ENCODE assay signal across 8 cellular contexts in the genomic region with DNA sequence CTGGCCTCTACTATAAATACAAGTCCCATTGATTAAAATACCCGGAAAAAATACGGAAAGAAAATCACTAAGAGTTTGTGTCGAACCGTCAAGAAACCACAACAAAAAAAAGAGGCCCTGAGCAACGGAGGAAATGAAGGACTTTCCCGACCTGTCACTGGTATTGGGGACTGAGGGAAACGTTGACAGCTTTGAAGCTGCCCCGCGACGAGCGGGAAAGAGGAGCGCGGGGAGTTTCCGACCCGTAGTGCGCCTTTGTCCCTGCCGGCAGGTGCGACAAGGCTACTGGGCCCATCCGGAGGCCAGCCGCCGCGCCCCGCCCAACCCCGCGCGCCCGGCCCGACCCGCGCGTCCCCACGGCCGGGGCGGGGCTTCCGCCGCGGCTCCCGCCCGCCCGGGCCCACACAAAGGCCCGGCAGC. TPM values are rescaled to one million over a fixed set of nuclear protein-coding genes. Genes with fewer than 3 reads are reported as not detected.
DNase-seq lines count a peak whose midpoint lies in the region; ATAC-seq and TF ChIP-seq lines count a peak whose summit lies in the region.

No MANE protein-coding gene starts in this region.

- peak; percentile 70 for ATAC-seq in HG02571 (IDR thresholded peaks at IDR 0.05; ENCODE audit: unreplicated experiment)
- ATAC-seq in left cardiac atrium: peak; percentile 96

- peak overlapping the region; percentile 72 for H2AFZ ChIP-seq in SU-DHL-6 (ENCODE audit: low read depth, low read length, severe bottlenecking)

- H3K4me2 ChIP-seq in SU-DHL-6 (ENCODE audit: low read depth, low read length, poor library complexity, severe bottlenecking): peak overlapping the region; percentile 94

- H3K27me3 ChIP-seq in SU-DHL-6 (ENCODE audit: low read length): no peaks in the 10 kb centered on the region

- no peaks in the 10 kb centered on the region for H3K4me1 ChIP-seq in urinary bladder (ENCODE audit: insufficient read depth)

- H3K9me3 Mint-ChIP-seq in progenitor cell of endocrine pancreas (ENCODE audit: low read depth): no peaks in the 10 kb centered on the region

- peak overlapping the region; percentile 90 for H3K4me3 Mint-ChIP-seq in progenitor cell of endocrine pancreas (ENCODE audit: low read depth)

- TF ChIP-seq CTCF in GM12864 (IDR thresholded peaks at IDR 0.05; ENCODE audit: low read depth, low read length, missing control alignments): no peak
- TF ChIP-seq CTCF in SU-DHL-6 (IDR thresholded peaks at IDR 0.05; ENCODE audit: insufficient read depth, low read length, poor library complexity, severe bottlenecking): no peak
- no peak for TF ChIP-seq CTCF in progenitor cell of endocrine pancreas (IDR thresholded peaks at IDR 0.05; ENCODE audit: unreplicated experiment)

- no peaks in the 10 kb centered on the region for H3K9me2 ChIP-seq in SU-DHL-6 (replicated peaks; ENCODE audit: insufficient read depth, low read length)

- H3K27ac ChIP-seq in SU-DHL-6 (ENCODE audit: low read depth, low read length) (peak overlapping the region; percentile 83), adipose tissue (ENCODE audit: low read depth, low read length) (peak overlapping the region; percentile 88), urinary bladder (ENCODE audit: low read depth) (peak overlapping the region; percentile 99)

- H3K4me3 ChIP-seq in GM12864 (ENCODE audit: low read depth, low read length) (peak overlapping the region; percentile 88), SU-DHL-6 (ENCODE audit: insufficient read depth, low read length, poor library complexity, severe bottlenecking) (peak overlapping the region; percentile 99), urinary bladder (ENCODE audit: low read depth, low read length) (peak overlapping the region; percentile 62)

- H3K27me3 Mint-ChIP-seq in progenitor cell of endocrine pancreas: no peaks in the 10 kb centered on the region

- 0% methylated on average over 24 to 41 of the region's 41 CpGs for whole genome bisulfite sequencing in adipose tissue, 3 donors
- WGBS in urinary bladder: 0% methylated on average over 41 of the region's 41 CpGs

- peak overlapping the region; percentile 97 for H3K27ac Mint-ChIP-seq in progenitor cell of endocrine pancreas

- DNase-seq in GM12864 (ENCODE audit: low read depth): peak; percentile 66
- DNase-seq in NCI-H1048 (lab: John Stamatoyannopoulos, UW): peak; percentile 80
- peak; percentile 80 for DNase-seq in left cardiac atrium
- DNase-seq in progenitor cell of endocrine pancreas (ENCODE audit: low spot score, unreplicated experiment): peak; percentile 69

- intact Hi-C loops in left cardiac atrium (cut with DNase I): loop anchor here (2.0 to 10.0 kb wide), 3 partner anchors 20 to 230 kb away; a partner anchor contains a TSS

- peaks cover 40% of the 10 kb centered on the region for H3K4me1 Mint-ChIP-seq in progenitor cell of endocrine pancreas (ENCODE audit: low read depth)

- peak overlapping the region; percentile 80 for H3K9ac ChIP-seq in SU-DHL-6 (ENCODE audit: low read length)

- peaks cover 37% of the 10 kb centered on the region for H3K36me3 ChIP-seq in SU-DHL-6 (ENCODE audit: low read length)
- H3K36me3 ChIP-seq in urinary bladder (ENCODE audit: insufficient read depth): peaks cover 4% of the 10 kb centered on the region

- no peaks in the 10 kb centered on the region for H3K9me3 ChIP-seq in SU-DHL-6 (ENCODE audit: insufficient read depth, low read length)

- H3F3A ChIP-seq in SU-DHL-6 (ENCODE audit: insufficient read depth): peaks cover 5% of the 10 kb centered on the region; the same call in 1 of the 2 replicates

- peaks cover 82% of the 10 kb centered on the region for H3K79me2 ChIP-seq in SU-DHL-6 (ENCODE audit: insufficient read depth, low read length)

- no peaks in the 10 kb centered on the region for H4K20me1 ChIP-seq in SU-DHL-6 (ENCODE audit: low read depth, low read length)

- peaks cover 13% of the 10 kb centered on the region for H3K36me3 Mint-ChIP-seq in progenitor cell of endocrine pancreas (ENCODE audit: insufficient read depth)

RNA-seq across cellular contexts. Expression of a gene that starts 0.4 kb away (rescaled TPM):
- polyA plus RNA-seq in adipose tissue (10 to 100 TPM in 2 of 3 donors, 1 to 10 TPM in 1; 8.1 to 20.9 (median 15.3) TPM), urinary bladder (25.1 TPM)
- total RNA-seq in left cardiac atrium (10 to 100 TPM; 50.7 to 54.4 TPM), progenitor cell of endocrine pancreas (128 and 131 TPM in 2 replicates), urinary bladder (125 TPM)

RNA-seq across cellular contexts. Expression of a gene that starts 0.5 kb away (rescaled TPM):
- polyA plus RNA-seq in adipose tissue (10 to 100 TPM; 46.8 to 87.4 (median 67.3) TPM), urinary bladder (47.0 TPM)
- total RNA-seq in left cardiac atrium (10 to 100 TPM; 30.2 to 61.2 TPM), progenitor cell of endocrine pancreas (85.9 and 94.0 TPM in 2 replicates), urinary bladder (163 TPM)

RNA-seq across cellular contexts. Expression of a gene that starts 20.3 kb away (rescaled TPM):
- 10 to 100 TPM; 23.5 to 35.5 (median 30.4) TPM for polyA plus RNA-seq in adipose tissue
- 10 to 100 TPM; 31.3 to 37.6 TPM for total RNA-seq in left cardiac atrium
- 76.4 and 79.8 TPM in 2 replicates for total RNA-seq in progenitor cell of endocrine pancreas
- 129 TPM for total RNA-seq in urinary bladder
- polyA plus RNA-seq in urinary bladder: 46.3 TPM

RNA-seq across cellular contexts. Expression of a gene that starts 20.6 kb away (rescaled TPM):
- polyA plus RNA-seq in adipose tissue (100 to 1,000 TPM in 2 of 3 donors, 10 to 100 TPM in 1; 81.8 to 109 (median 101) TPM), urinary bladder (152 TPM)
- total RNA-seq in left cardiac atrium (10 to 100 TPM; 72.1 to 88.1 TPM), progenitor cell of endocrine pancreas (85.1 and 89.6 TPM in 2 replicates), urinary bladder (52.0 TPM)

Comparison
In these comparisons a context has a peak if more than half of its experiments do, and no peak if none do; other contexts are left out.
1. Peak in every context shown above with its lines: DNase-seq, ATAC-seq, H3K4me3 ChIP-seq and H3K27ac ChIP-seq.